Comparison of ENCODE assay signal across 25 cellular contexts in the genomic region with DNA sequence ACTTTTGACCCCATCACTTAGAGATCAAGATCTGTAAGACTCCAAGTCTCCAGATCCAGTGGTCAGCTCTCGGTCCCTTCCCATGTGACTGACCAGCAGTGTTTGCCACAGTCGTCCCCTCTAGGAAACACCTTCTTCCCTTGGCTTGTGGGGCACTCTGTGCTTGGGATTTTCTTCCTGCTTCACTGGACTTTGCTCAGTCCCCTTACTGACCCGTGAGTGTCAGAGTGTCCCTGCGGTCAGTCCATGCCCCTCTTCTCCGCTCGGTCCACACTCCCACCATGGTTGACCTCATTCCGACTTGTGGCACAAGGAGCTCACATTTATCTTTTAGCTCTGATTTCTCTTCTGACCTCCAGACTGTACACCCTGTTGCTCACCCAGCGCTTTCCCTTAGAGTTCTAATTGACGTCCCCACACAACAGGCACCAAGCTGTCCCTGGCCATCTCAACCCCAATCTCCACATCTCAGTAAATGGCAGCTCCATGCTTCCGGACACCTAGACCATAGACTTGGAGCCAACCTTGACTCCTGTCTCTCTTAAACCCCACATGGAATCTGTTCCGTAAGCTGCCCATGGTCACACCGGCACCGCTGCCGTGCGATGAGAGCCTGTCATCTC.
DNase-seq lines count a peak whose midpoint lies in the region; ATAC-seq and TF ChIP-seq lines count a peak whose summit lies in the region.
"Had no signal": no experiment of that assay in that cellular context is flagged by ENCODE, and none has a peak within 500 bp of the region (broad histone marks: within the 10 kb centered on the region; RNA-seq: fewer than 3 reads in every experiment).

No MANE protein-coding gene starts in this region.

- ATAC-seq in activated CD8-positive, alpha-beta memory T cell treated with anti-CD3 and anti-CD28 coated beads, Interleukin-2, amount 10 ng/mL, durations not matched to agents 7 days and 5 days, result no peak
- ATAC-seq in left lobe of liver, result no peak
- ATAC-seq: PC-3 had no signal

- H3K36me3 Mint-ChIP-seq in activated T-cell treated with anti-CD3 and anti-CD28 coated beads, Interleukin-2, amount 50 U/mL, for 24 hours (ENCODE audit: low read depth), result no peaks in the 10 kb centered on the region
- peaks cover 1% of the 10 kb centered on the region for H3K36me3 Mint-ChIP-seq in activated CD8-positive, alpha-beta memory T cell treated with anti-CD3 and anti-CD28 coated beads, Interleukin-2, amount 10 ng/mL, durations not matched to agents 7 days and 5 days
- H3K36me3 Mint-ChIP-seq: type B pancreatic cell had no signal

- H3K9me3 Mint-ChIP-seq in activated T-cell treated with anti-CD3 and anti-CD28 coated beads, Interleukin-2, amount 50 U/mL, for 24 hours, result no peaks in the 10 kb centered on the region
- H3K9me3 Mint-ChIP-seq in activated CD8-positive, alpha-beta memory T cell treated with anti-CD3 and anti-CD28 coated beads, Interleukin-2, amount 10 ng/mL, durations not matched to agents 7 days and 5 days (ENCODE audit: low read depth), result no peaks in the 10 kb centered on the region
- H3K9me3 Mint-ChIP-seq: activated CD4-positive, alpha-beta T cell treated with anti-CD3 and anti-CD28 coated beads, Interleukin-2, amount 10 ng/mL, durations not matched to agents 7 days and 5 days; T-helper 1 cell treated with Interleukin-12 subunit alpha and Interleukin-12 subunit beta and Interleukin-4 antibody, amounts not matched to agents 30 μg/mL and 1 μg/mL, for 36 hours; type B pancreatic cell had no signal

- no peak overlapping the region for H3K27ac ChIP-seq in sigmoid colon

- H3K27ac Mint-ChIP-seq in activated T-cell treated with anti-CD3 and anti-CD28 coated beads, Interleukin-2, amount 50 U/mL, for 24 hours, result no peak overlapping the region
- H3K27ac Mint-ChIP-seq in activated CD8-positive, alpha-beta memory T cell treated with anti-CD3 and anti-CD28 coated beads, Interleukin-2, amount 10 ng/mL, durations not matched to agents 7 days and 5 days, result no peak overlapping the region
- H3K27ac Mint-ChIP-seq: activated CD4-positive, alpha-beta T cell treated with anti-CD3 and anti-CD28 coated beads, Interleukin-2, amount 10 ng/mL, durations not matched to agents 7 days and 5 days; T-helper 1 cell treated with Interleukin-12 subunit alpha and Interleukin-12 subunit beta and Interleukin-4 antibody, amounts not matched to agents 30 μg/mL and 1 μg/mL, for 36 hours; type B pancreatic cell had no signal

- peaks cover 76% of the 10 kb centered on the region for H3K4me1 Mint-ChIP-seq in activated T-cell treated with anti-CD3 and anti-CD28 coated beads, Interleukin-2, amount 50 U/mL, for 24 hours (ENCODE audit: low read depth)
- H3K4me1 Mint-ChIP-seq in activated CD8-positive, alpha-beta memory T cell treated with anti-CD3 and anti-CD28 coated beads, Interleukin-2, amount 10 ng/mL, durations not matched to agents 7 days and 5 days, result peaks cover 50% of the 10 kb centered on the region

- in situ Hi-C loops in KBM-7 (cut with MboI; ENCODE audit: low pct_unique_long_range_greater_than_20kb, low sequenced_read_pairs), result no loop called here

- TF ChIP-seq POLR2A in sigmoid colon (IDR thresholded peaks at IDR 0.05), result no peak

- TF ChIP-seq CTCF in sigmoid colon (IDR thresholded peaks at IDR 0.05), result no peak

- H3K4me1 ChIP-seq in sigmoid colon, result no peaks in the 10 kb centered on the region
- H3K4me1 ChIP-seq: stomach had no signal

- no peaks in the 10 kb centered on the region for H3K9me3 ChIP-seq in sigmoid colon
- H3K9me3 ChIP-seq: stomach had no signal

- WGBS in sigmoid colon, 2 donors, result 89 to 90% methylated on average over 15 of the region's 15 CpGs

- peaks cover 0 to 14% (median 0%) of the 10 kb centered on the region in 3 donors for H3K27me3 ChIP-seq in sigmoid colon
- H3K27me3 ChIP-seq: dorsolateral prefrontal cortex had no signal

- no peak for TF ChIP-seq EP300 in sigmoid colon (IDR thresholded peaks at IDR 0.05)

- no peak overlapping the region for H3K4me3 ChIP-seq in sigmoid colon
- H3K4me3 ChIP-seq: dorsolateral prefrontal cortex, lung, stomach had no signal

- DNase-seq in activated T-cell treated with anti-CD3 and anti-CD28 coated beads, Interleukin-2, amount 50 U/mL, for 24 hours, result peak; percentile 28
- no peak for DNase-seq in activated T-cell treated with anti-CD3 and anti-CD28 coated beads, Interleukin-2, amount 50 U/mL, for 48 hours
- peak; percentile 35 for DNase-seq in activated CD8-positive, alpha-beta memory T cell treated with anti-CD3 and anti-CD28 coated beads, Interleukin-2, amount 10 ng/mL, durations not matched to agents 7 days and 5 days
- peak; percentile 27 for DNase-seq in left lobe of liver (ENCODE audit: low spot score)
- peak; percentile 32 for DNase-seq in sigmoid colon
- no peak for DNase-seq in stimulated activated CD4-positive, alpha-beta T cell treated with anti-CD3 and anti-CD28 coated beads, Interleukin-2, amount 100 ng/mL, for 48 hours
- no peak for DNase-seq in KBM-7
- no peak for DNase-seq in SIG-M5 treated with dmso at 0.1 percent for 504 hours (lab: John Stamatoyannopoulos, UW; ENCODE audit: unreplicated experiment)
- DNase-seq: activated CD4-positive, alpha-beta T cell treated with anti-CD3 and anti-CD28 coated beads, Interleukin-2, amount 10 ng/mL, durations not matched to agents 7 days and 5 days; activated gamma-delta T cell; Calu3; central memory CD4-positive, alpha-beta T cell; erythroblast; foreskin melanocyte; hypothalamus; kidney; NCI-H2081; PC-3; right cardiac atrium; SIG-M5; stomach had no signal

- CTCF ChIA-PET in activated CD8-positive, alpha-beta memory T cell treated with anti-CD3 and anti-CD28 coated beads, Interleukin-2, amount 10 ng/mL, durations not matched to agents 7 days and 5 days (lab: Charles Lee), result interaction anchor here (0.9 to 2.8 kb wide), 3 partner anchors 11 to 22 kb away, joined by 3 to 18 read pairs (median 12); no protein-coding TSS in a partner anchor

- no peak overlapping the region for H3K4me3 Mint-ChIP-seq in activated T-cell treated with anti-CD3 and anti-CD28 coated beads, Interleukin-2, amount 50 U/mL, for 24 hours
- no peak overlapping the region for H3K4me3 Mint-ChIP-seq in activated CD8-positive, alpha-beta memory T cell treated with anti-CD3 and anti-CD28 coated beads, Interleukin-2, amount 10 ng/mL, durations not matched to agents 7 days and 5 days
- H3K4me3 Mint-ChIP-seq: activated CD4-positive, alpha-beta T cell treated with anti-CD3 and anti-CD28 coated beads, Interleukin-2, amount 10 ng/mL, durations not matched to agents 7 days and 5 days; T-helper 1 cell treated with Interleukin-12 subunit alpha and Interleukin-12 subunit beta and Interleukin-4 antibody, amounts not matched to agents 30 μg/mL and 1 μg/mL, for 36 hours; type B pancreatic cell had no signal

- intact Hi-C loops in sigmoid colon (cut with DNase I), result no loop called here

- H3K36me3 ChIP-seq in sigmoid colon, result no peaks in the 10 kb centered on the region
- H3K36me3 ChIP-seq: stomach had no signal

- H3K27me3 Mint-ChIP-seq in activated T-cell treated with anti-CD3 and anti-CD28 coated beads, Interleukin-2, amount 50 U/mL, for 24 hours, result peaks cover 2% of the 10 kb centered on the region
- H3K27me3 Mint-ChIP-seq in activated CD8-positive, alpha-beta memory T cell treated with anti-CD3 and anti-CD28 coated beads, Interleukin-2, amount 10 ng/mL, durations not matched to agents 7 days and 5 days, result peaks cover 32% of the 10 kb centered on the region
- H3K27me3 Mint-ChIP-seq: type B pancreatic cell had no signal

Comparison
In these comparisons a context has a peak if more than half of its experiments do, and no peak if none do; other contexts are left out.
1. DNase-seq: peak in activated T-cell treated with anti-CD3 and anti-CD28 coated beads, Interleukin-2, amount 50 U/mL, for 24 hours (single experiment), activated CD8-positive, alpha-beta memory T cell treated with anti-CD3 and anti-CD28 coated beads, Interleukin-2, amount 10 ng/mL, durations not matched to agents 7 days and 5 days (single experiment), left lobe of liver (single experiment) and sigmoid colon (single experiment); none in activated T-cell treated with anti-CD3 and anti-CD28 coated beads, Interleukin-2, amount 50 U/mL, for 48 hours (0 of 2), stimulated activated CD4-positive, alpha-beta T cell treated with anti-CD3 and anti-CD28 coated beads, Interleukin-2, amount 100 ng/mL, for 48 hours (0 of 2), KBM-7 (single experiment) and SIG-M5 treated with dmso at 0.1 percent for 504 hours (single experiment).